Comparison of ENCODE assay signal across 10 cellular contexts in genomic region chr2:176455865-176456291, GRCh38.
DNase-seq lines count a peak whose midpoint lies in the region; ATAC-seq, FAIRE-seq and TF ChIP-seq lines count a peak whose summit lies in the region.
"Had no signal": no experiment of that assay in that cellular context is flagged by ENCODE, and none has a peak within 500 bp of the region (broad histone marks: within the 10 kb centered on the region; RNA-seq: fewer than 3 reads in every experiment).

No MANE protein-coding gene starts in this region.

- H3K27ac Mint-ChIP-seq in stimulated activated effector memory CD8-positive, alpha-beta T cell treated with anti-CD3 and anti-CD28 coated beads, Interleukin-12 subunit alpha, Interleukin-12 subunit beta, amount 100 ng/mL, for 72 hours, result no peak overlapping the region
- H3K27ac Mint-ChIP-seq: stimulated activated naive B cell treated with anti-CD40 and anti-IgM and Interleukin-4, amounts not matched to agents 10 μg/mL and 1 μg/mL and 100 μg/mL, for 72 hours had no signal

- no peak for FAIRE-seq in small intestine (lab: Jason Lieb, UNC)

- no peaks in the 10 kb centered on the region for H3K9me3 ChIP-seq in mesenchymal stem cell (ENCODE audit: control insufficient read depth, low read length)
- no peaks in the 10 kb centered on the region for H3K9me3 ChIP-seq in small intestine (ENCODE audit: control insufficient read depth, low read depth)

- H3K79me1 ChIP-seq in mesenchymal stem cell (replicated peaks; ENCODE audit: low read length, poor library complexity, severe bottlenecking), result no peaks in the 10 kb centered on the region

- H3K23ac ChIP-seq in mesenchymal stem cell (ENCODE audit: low read length in 2 of 2), result no peak overlapping the region

- no peak overlapping the region for H3K4ac ChIP-seq in mesenchymal stem cell (ENCODE audit: low read depth in 1 of 2, low read length in 2 of 2)

- no peak overlapping the region for H2BK15ac ChIP-seq in mesenchymal stem cell (ENCODE audit: low read depth, poor library complexity, severe bottlenecking)

- peak overlapping the region in 1 of 2 experiments; percentile 75 for H2BK12ac ChIP-seq in mesenchymal stem cell (ENCODE audit: low read length in 2 of 2)

- H4K91ac ChIP-seq in mesenchymal stem cell (ENCODE audit: low read length), result peak overlapping the region; percentile 62

- no peak for ATAC-seq in stimulated activated effector memory CD8-positive, alpha-beta T cell treated with anti-CD3 and anti-CD28 coated beads, Interleukin-12 subunit alpha, Interleukin-12 subunit beta, amount 100 ng/mL, for 72 hours
- ATAC-seq: stimulated activated naive B cell treated with anti-CD40 and anti-IgM and Interleukin-4, amounts not matched to agents 10 μg/mL and 1 μg/mL and 100 μg/mL, for 72 hours had no signal

- H3K9me3 Mint-ChIP-seq in stimulated activated effector memory CD8-positive, alpha-beta T cell treated with anti-CD3 and anti-CD28 coated beads, Interleukin-12 subunit alpha, Interleukin-12 subunit beta, amount 100 ng/mL, for 72 hours, result no peaks in the 10 kb centered on the region
- H3K9me3 Mint-ChIP-seq: stimulated activated naive B cell treated with anti-CD40 and anti-IgM and Interleukin-4, amounts not matched to agents 10 μg/mL and 1 μg/mL and 100 μg/mL, for 72 hours had no signal

- H3K9ac ChIP-seq in mesenchymal stem cell (ENCODE audit: low read length), result peak overlapping the region; percentile 65

- no peak overlapping the region for H3K27ac ChIP-seq in mesenchymal stem cell (ENCODE audit: low read length, poor library complexity, severe bottlenecking)
- H3K27ac ChIP-seq in small intestine (ENCODE audit: low read depth in 1 of 2, low read length in 1 of 2), result peak overlapping the region in 1 of 2 donors; percentile 72
- H3K27ac ChIP-seq in coronary artery, result no peak overlapping the region

- H3K18ac ChIP-seq in mesenchymal stem cell (ENCODE audit: low read depth in 1 of 2, low read length in 2 of 2), result peak overlapping the region in 1 of 2 experiments; percentile 71

- H3K36me3 ChIP-seq in mesenchymal stem cell (ENCODE audit: control insufficient read depth in 1 of 2, insufficient read depth in 2 of 2, low read depth in 1 of 2, low read length in 2 of 2) (no peaks in the 10 kb centered on the region), small intestine (ENCODE audit: control insufficient read depth in 2 of 2, insufficient read depth in 2 of 2, low read length in 2 of 2) (no peaks in the 10 kb centered on the region)

- H3K27me3 ChIP-seq in mesenchymal stem cell (ENCODE audit: control insufficient read depth in 1 of 2, insufficient read depth in 1 of 2, low read length in 2 of 2), result peaks cover 0 to 12% of the 10 kb centered on the region in 2 experiments
- H3K27me3 ChIP-seq in small intestine (ENCODE audit: control insufficient read depth in 2 of 2, insufficient read depth in 2 of 2, low read length in 2 of 2), result peaks cover 0 to 4% of the 10 kb centered on the region in 2 donors

- H3K4me3 Mint-ChIP-seq in stimulated activated effector memory CD8-positive, alpha-beta T cell treated with anti-CD3 and anti-CD28 coated beads, Interleukin-12 subunit alpha, Interleukin-12 subunit beta, amount 100 ng/mL, for 72 hours, result no peak overlapping the region
- H3K4me3 Mint-ChIP-seq: stimulated activated naive B cell treated with anti-CD40 and anti-IgM and Interleukin-4, amounts not matched to agents 10 μg/mL and 1 μg/mL and 100 μg/mL, for 72 hours had no signal

- no peak overlapping the region for H2AK5ac ChIP-seq in mesenchymal stem cell (ENCODE audit: low read length, severe bottlenecking)

- peak overlapping the region in 1 of 2 experiments; percentile 55 for H3K14ac ChIP-seq in mesenchymal stem cell (ENCODE audit: low read length in 2 of 2)

- peak overlapping the region; percentile 29 for H2AFZ ChIP-seq in mesenchymal stem cell (ENCODE audit: low read depth, low read length)

- H3K4me1 Mint-ChIP-seq in stimulated activated effector memory CD8-positive, alpha-beta T cell treated with anti-CD3 and anti-CD28 coated beads, Interleukin-12 subunit alpha, Interleukin-12 subunit beta, amount 100 ng/mL, for 72 hours, result no peaks in the 10 kb centered on the region
- H3K4me1 Mint-ChIP-seq: stimulated activated naive B cell treated with anti-CD40 and anti-IgM and Interleukin-4, amounts not matched to agents 10 μg/mL and 1 μg/mL and 100 μg/mL, for 72 hours had no signal

- no peaks in the 10 kb centered on the region for H3K4me1 ChIP-seq in mesenchymal stem cell (ENCODE audit: control insufficient read depth, insufficient read depth, low read depth, low read length)
- no peaks in the 10 kb centered on the region for H3K4me1 ChIP-seq in small intestine (ENCODE audit: control insufficient read depth in 2 of 2, insufficient read depth in 1 of 2, low read depth in 1 of 2, low read length in 1 of 2)

- H3K4me3 ChIP-seq in AG09309 (ENCODE audit: control insufficient read depth, low read depth, low read length) (no peak overlapping the region), mesenchymal stem cell (ENCODE audit: insufficient read depth in 1 of 2, low read depth in 1 of 2, low read length in 2 of 2) (no peak overlapping the region), small intestine (ENCODE audit: low read depth in 1 of 2, low read length in 2 of 2) (no peak overlapping the region), coronary artery (no peak overlapping the region)

- 31% methylated on average over 3 of the region's 3 CpGs for WGBS in mesenchymal stem cell
- 14 to 23% (median 22%) methylated on average over 3 of the region's 3 CpGs for WGBS in small intestine, 3 donors

- TF ChIP-seq CTCF in AG09309 (IDR thresholded peaks at IDR 0.05; ENCODE audit: control insufficient read depth, insufficient read depth, low read depth, low read length, missing control alignments) (no peak), coronary artery (IDR thresholded peaks at IDR 0.05) (no peak)

- H2BK120ac ChIP-seq in mesenchymal stem cell (ENCODE audit: low read depth, low read length), result no peak overlapping the region

- peak; percentile 57 for DNase-seq in AG09309 (ENCODE audit: low read depth)
- peak; percentile 81 for DNase-seq in HCEC 1CT
- peak; percentile 64 for DNase-seq in dermis blood vessel endothelial cell
- DNase-seq in mesenchymal stem cell, result peak; percentile 80
- DNase-seq in NCI-H345 (lab: John Stamatoyannopoulos, UW), result no peak
- no peak for DNase-seq in small intestine
- no peak for DNase-seq in stimulated activated effector memory CD8-positive, alpha-beta T cell treated with anti-CD3 and anti-CD28 coated beads, Interleukin-12 subunit alpha, Interleukin-12 subunit beta, amount 100 ng/mL, for 72 hours (ENCODE audit: low spot score in 2 of 2)
- no peak for DNase-seq in coronary artery (ENCODE audit: low spot score)
- DNase-seq: activated naive CD4-positive, alpha-beta T cell; stimulated activated naive B cell treated with anti-CD40 and anti-IgM and Interleukin-4, amounts not matched to agents 10 μg/mL and 1 μg/mL and 100 μg/mL, for 72 hours had no signal

- H3K36me3 Mint-ChIP-seq in stimulated activated effector memory CD8-positive, alpha-beta T cell treated with anti-CD3 and anti-CD28 coated beads, Interleukin-12 subunit alpha, Interleukin-12 subunit beta, amount 100 ng/mL, for 72 hours, result no peaks in the 10 kb centered on the region
- H3K36me3 Mint-ChIP-seq: stimulated activated naive B cell treated with anti-CD40 and anti-IgM and Interleukin-4, amounts not matched to agents 10 μg/mL and 1 μg/mL and 100 μg/mL, for 72 hours had no signal

- no peak overlapping the region for H2BK5ac ChIP-seq in mesenchymal stem cell (ENCODE audit: low read depth, low read length, poor library complexity, severe bottlenecking)

- peak overlapping the region; percentile 66 for H4K8ac ChIP-seq in mesenchymal stem cell (ENCODE audit: low read length)

- no peak overlapping the region for H3K4me2 ChIP-seq in mesenchymal stem cell (ENCODE audit: low read length, poor library complexity, severe bottlenecking)

Comparison
In these comparisons a context has a peak if more than half of its experiments do, and no peak if none do; other contexts are left out.
1. DNase-seq: peak in AG09309 (single experiment), HCEC 1CT (single experiment), dermis blood vessel endothelial cell (single experiment) and mesenchymal stem cell (single experiment); none in NCI-H345 (single experiment), small intestine (single experiment), stimulated activated effector memory CD8-positive, alpha-beta T cell treated with anti-CD3 and anti-CD28 coated beads, Interleukin-12 subunit alpha, Interleukin-12 subunit beta, amount 100 ng/mL, for 72 hours (0 of 2) and coronary artery (single experiment).